23 cellular contexts compared by ENCODE assay signal in the genomic region with DNA sequence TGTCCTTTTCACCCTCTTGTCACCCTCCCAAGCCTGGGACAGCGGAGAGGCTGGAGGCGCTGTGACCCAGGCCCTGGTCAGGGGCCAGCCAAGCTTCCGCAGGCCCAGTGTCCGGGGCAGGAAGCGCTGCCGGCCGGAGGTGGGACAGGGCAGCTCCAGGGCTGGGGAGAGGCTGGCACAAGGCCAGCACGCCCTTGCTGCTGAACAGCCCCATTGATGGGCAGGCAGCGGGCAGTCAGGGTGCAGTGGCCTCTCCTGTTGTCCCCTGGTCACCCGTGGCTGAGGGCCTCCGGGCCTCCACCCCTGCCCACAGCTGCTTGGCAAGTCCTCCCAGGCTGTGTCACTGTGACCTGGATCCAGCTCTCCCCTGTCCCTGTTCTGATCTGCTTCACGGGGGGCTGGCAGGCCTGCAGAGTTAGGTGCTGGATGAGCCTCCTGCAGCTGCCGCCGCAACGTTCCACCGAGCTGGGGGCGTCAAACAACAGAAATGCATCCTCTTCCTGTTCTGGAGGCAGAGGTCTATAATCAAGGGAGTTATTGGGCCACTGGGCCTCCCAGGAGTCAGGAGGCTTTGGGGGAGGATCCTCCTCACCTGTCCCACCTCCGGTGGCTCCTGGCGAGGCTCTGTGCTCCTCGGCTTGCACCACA.
DNase-seq lines count a peak whose midpoint lies in the region; ATAC-seq and TF ChIP-seq lines count a peak whose summit lies in the region.
"Had no signal": no experiment of that assay in that cellular context is flagged by ENCODE, and none has a peak within 500 bp of the region (broad histone marks: within the 10 kb centered on the region; RNA-seq: fewer than 3 reads in every experiment).

No MANE protein-coding gene starts in this region.

- no peak overlapping the region for H3K27ac ChIP-seq in right atrium auricular region
- peak overlapping the region in 51 of 59 donors; percentile 7 to 94 (median 78) for H3K27ac ChIP-seq in dorsolateral prefrontal cortex
- H3K27ac ChIP-seq in vagina: peak overlapping the region; percentile 15
- H3K27ac ChIP-seq: brain microvascular endothelial cell, epithelial cell of prostate, heart right ventricle, HL-60, upper lobe of right lung had no signal

- TF ChIP-seq CTCF in right atrium auricular region (IDR thresholded peaks at IDR 0.05) (no peak), dorsolateral prefrontal cortex (IDR thresholded peaks at IDR 0.05 in 54 of 56, conservative IDR thresholded peaks at IDR 0.05 in 2 of 56; ENCODE audit: low read depth in 1 of 56, partially characterized antibody in 56 of 56) (peak in 3 of 56 donors; percentile 7 to 33 (median 13)), vagina (IDR thresholded peaks at IDR 0.05) (no peak)

- peaks cover 0 to 10% of the 10 kb centered on the region in 2 donors for H3K4me1 ChIP-seq in right atrium auricular region
- peaks cover 30% of the 10 kb centered on the region for H3K4me1 ChIP-seq in vagina

- no peaks in the 10 kb centered on the region for H3K9me3 ChIP-seq in right atrium auricular region
- no peaks in the 10 kb centered on the region for H3K9me3 ChIP-seq in vagina
- H3K9me3 ChIP-seq: heart right ventricle, upper lobe of right lung had no signal

- ATAC-seq in Right ventricle myocardium superior (ENCODE audit: poor library complexity): no peak
- ATAC-seq: activated CD8-positive, alpha-beta T cell treated with anti-CD3 and anti-CD28 coated beads, Interleukin-2, amount 10 ng/mL, durations not matched to agents 7 days and 5 days; left colon; natural killer cell treated with Interleukin-12 subunit alpha and Interleukin-12 subunit beta and Interleukin-15 and Interleukin-18, amount 100 ng/mL, for 72 hours; T-cell; upper lobe of right lung had no signal

- DNase-seq in Right ventricle myocardium superior (peak; percentile 46), right atrium auricular region (ENCODE audit: low spot score) (no peak), dorsolateral prefrontal cortex (peak in 7 of 10 donors; percentile 36 to 75 (median 59)), midbrain (lab: John Stamatoyannopoulos, UW) (peak; percentile 37), vagina (ENCODE audit: extremely low spot score in 2 of 2) (no peak), H7 (no peak), iPS-NIHi11 (ENCODE audit: low spot score) (no peak)
- DNase-seq in stimulated activated naive CD4-positive, alpha-beta T cell (lab: John Stamatoyannopoulos, UW): no peak
- DNase-seq: activated CD4-positive, alpha-beta T cell treated with anti-CD3 and anti-CD28 coated beads for 1 hour; activated CD8-positive, alpha-beta T cell treated with anti-CD3 and anti-CD28 coated beads, Interleukin-2, amount 10 ng/mL, durations not matched to agents 7 days and 5 days; activated effector memory CD4-positive, alpha-beta T cell treated with anti-CD3 and anti-CD28 coated beads, Interleukin-2, amount 50 U/mL, for 16 hours; brain microvascular endothelial cell; heart right ventricle; left colon; NCI-H1105; NCI-H2029; NCI-H226; SHP77 treated with DMSO at 0.1 percent for 48 hours; T-cell had no signal

- TF ChIP-seq POLR2A in vagina (IDR thresholded peaks at IDR 0.05): no peak

- H3K4me3 ChIP-seq in right atrium auricular region (no peak overlapping the region), dorsolateral prefrontal cortex (no peak overlapping the region), vagina (no peak overlapping the region), H7 (ENCODE audit: insufficient read depth, low read depth, low read length) (no peak overlapping the region)
- H3K4me3 ChIP-seq: heart right ventricle, upper lobe of right lung had no signal

- intact Hi-C loops in Right ventricle myocardium superior (cut with DNase I): no loop called here
- intact Hi-C loops in dorsolateral prefrontal cortex (cut with DNase I): loop anchor here in 1 of 2 donors (10.0 kb wide), 1 partner anchor 478 kb away; no protein-coding TSS in a partner anchor
- intact Hi-C loops in vagina (cut with DNase I): no loop called here

- H3K36me3 ChIP-seq in right atrium auricular region (no peaks in the 10 kb centered on the region), vagina (no peaks in the 10 kb centered on the region), H7 (replicated peaks; ENCODE audit: control insufficient read depth, insufficient read depth, low read length) (no peaks in the 10 kb centered on the region)
- H3K36me3 ChIP-seq: brain microvascular endothelial cell, heart right ventricle, upper lobe of right lung had no signal

- no peaks in the 10 kb centered on the region for H3K27me3 ChIP-seq in right atrium auricular region
- no peaks in the 10 kb centered on the region for H3K27me3 ChIP-seq in dorsolateral prefrontal cortex
- H3K27me3 ChIP-seq in vagina: no peaks in the 10 kb centered on the region
- H3K27me3 ChIP-seq in H7 (ENCODE audit: control insufficient read depth, insufficient read depth, low read length): no peaks in the 10 kb centered on the region
- H3K27me3 ChIP-seq: brain microvascular endothelial cell, upper lobe of right lung had no signal

Comparison
In these comparisons a context has a peak if more than half of its experiments do, and no peak if none do; other contexts are left out.
1. DNase-seq: peak in Right ventricle myocardium superior (single experiment), dorsolateral prefrontal cortex (7 of 10) and midbrain (single experiment); none in right atrium auricular region (single experiment), vagina (0 of 2), H7 (single experiment), stimulated activated naive CD4-positive, alpha-beta T cell (0 of 6) and iPS-NIHi11 (single experiment).
2. H3K27ac ChIP-seq: peak in dorsolateral prefrontal cortex (51 of 59) and vagina (single experiment); none in right atrium auricular region (0 of 2).